ENCODE assay signal across 8 cellular contexts in genomic region chr18:76380791-76381405, GRCh38.
A peak's percentile ranks its signal among the peaks of the same experiment; 100 is the strongest.
DNase-seq lines count a peak whose midpoint lies in the region; ATAC-seq and TF ChIP-seq lines count a peak whose summit lies in the region.

No MANE protein-coding gene starts in this region.

- H2AK5ac ChIP-seq in mesenchymal stem cell (ENCODE audit: low read length, severe bottlenecking): no peak overlapping the region

- in situ Hi-C loops in mammary epithelial cell (cut with MboI; ENCODE audit: low sequenced_read_pairs in 2 of 2): no loop called here

- dilution Hi-C loops in mammary epithelial cell (cut with HindIII; ENCODE audit: low sequenced_read_pairs): no loop called here

- H4K20me1 ChIP-seq in mammary epithelial cell (ENCODE audit: insufficient read depth, low read length): no peaks in the 10 kb centered on the region

- intact Hi-C loops in mammary epithelial cell (cut with micrococcal nuclease): no loop called here

- H3K4me2 ChIP-seq in mammary epithelial cell (ENCODE audit: insufficient read depth, low read depth, low read length) (no peak overlapping the region), mesenchymal stem cell (ENCODE audit: low read length, poor library complexity, severe bottlenecking) (no peak overlapping the region)

- DNase-seq in D341Med (ENCODE audit: low spot score) (peak; percentile 91), mammary epithelial cell (no peak), mesenchymal stem cell (peak; percentile 24), T1000 (lab: John Stamatoyannopoulos, UW) (no peak), NCI-H2196 (lab: John Stamatoyannopoulos, UW; ENCODE audit: unreplicated experiment) (no peak), dedifferentiated amniotic fluid mesenchymal stem cell (ENCODE audit: extremely low spot score) (no peak)

- H3K4ac ChIP-seq in mesenchymal stem cell (ENCODE audit: low read depth in 1 of 2, low read length in 2 of 2): no peak overlapping the region

- CTCF ChIA-PET in mammary epithelial cell (lab: Charles Lee; ENCODE audit: low non-redundant PET): no interaction called here

- H3K27me3 ChIP-seq in mammary epithelial cell (ENCODE audit: insufficient read depth, low read length) (no peaks in the 10 kb centered on the region), mesenchymal stem cell (ENCODE audit: control insufficient read depth in 1 of 2, insufficient read depth in 1 of 2, low read length in 2 of 2) (no peaks in the 10 kb centered on the region)

- 92% methylated on average over 13 of the region's 26 CpGs for WGBS in mammary epithelial cell (ENCODE audit: low coverage, missing lambda C conversion rate)
- 74% methylated on average over 25 of the region's 26 CpGs for WGBS in mesenchymal stem cell

- no peak overlapping the region for H3K14ac ChIP-seq in mesenchymal stem cell (ENCODE audit: low read length in 2 of 2)

- no peak overlapping the region for H3K23ac ChIP-seq in mesenchymal stem cell (ENCODE audit: low read length in 2 of 2)

- no peak overlapping the region for H2BK15ac ChIP-seq in mesenchymal stem cell (ENCODE audit: low read depth, poor library complexity, severe bottlenecking)

- H2AFZ ChIP-seq in mammary epithelial cell (ENCODE audit: low read depth, low read length) (no peak overlapping the region), mesenchymal stem cell (ENCODE audit: low read depth, low read length) (no peak overlapping the region)

- H3K4me1 ChIP-seq in mammary epithelial cell (ENCODE audit: insufficient read depth, low read length): no peaks in the 10 kb centered on the region
- no peaks in the 10 kb centered on the region for H3K4me1 ChIP-seq in mesenchymal stem cell (ENCODE audit: control insufficient read depth, insufficient read depth, low read depth, low read length)

- H3K18ac ChIP-seq in mesenchymal stem cell (ENCODE audit: low read depth in 1 of 2, low read length in 2 of 2): no peak overlapping the region

- H3K36me3 ChIP-seq in mammary epithelial cell (ENCODE audit: insufficient read depth, low read length) (peaks cover 2% of the 10 kb centered on the region), mesenchymal stem cell (ENCODE audit: control insufficient read depth in 1 of 2, insufficient read depth in 2 of 2, low read depth in 1 of 2, low read length in 2 of 2) (peaks cover 33 to 44% of the 10 kb centered on the region in 2 experiments)

- H3K27ac ChIP-seq in mammary epithelial cell (ENCODE audit: insufficient read depth, low read depth, low read length) (no peak overlapping the region), mesenchymal stem cell (ENCODE audit: low read length, poor library complexity, severe bottlenecking) (no peak overlapping the region)

- H4K8ac ChIP-seq in mesenchymal stem cell (ENCODE audit: low read length): no peak overlapping the region

- H4K91ac ChIP-seq in mesenchymal stem cell (ENCODE audit: low read length): no peak overlapping the region

- TF ChIP-seq CTCF in mammary epithelial cell (conservative IDR thresholded peaks at IDR 0.05 in 1 of 2, IDR thresholded peaks at IDR 0.05 in 1 of 2; ENCODE audit: extremely low read depth in 1 of 2, insufficient read depth in 1 of 2, low read depth in 1 of 2, low read length in 2 of 2): peak; percentile 53 to 58

- BruUV-seq in mammary epithelial cell (replicated peaks; lab: Mats Ljungman, UMichigan): no TSS peak

- no peaks in the 10 kb centered on the region for H3K9me3 ChIP-seq in mammary epithelial cell (replicated peaks; ENCODE audit: insufficient read depth, low read length)
- no peaks in the 10 kb centered on the region for H3K9me3 ChIP-seq in mesenchymal stem cell (ENCODE audit: control insufficient read depth, low read length)

- ATAC-seq in HG03159 (IDR thresholded peaks at IDR 0.05; ENCODE audit: unreplicated experiment): peak; percentile 44
- no peak for ATAC-seq in activated CD4-positive, CD25-positive, alpha-beta regulatory T cell treated with anti-CD3 and anti-CD28 coated beads, Interleukin-2, amount 50 U/mL, for 24 hours

- no peak overlapping the region for H3K9ac ChIP-seq in mammary epithelial cell (ENCODE audit: insufficient read depth, low read length)
- H3K9ac ChIP-seq in mesenchymal stem cell (ENCODE audit: low read length): no peak overlapping the region

- H2BK12ac ChIP-seq in mesenchymal stem cell (ENCODE audit: low read length in 2 of 2): no peak overlapping the region

- H3K4me3 ChIP-seq in mammary epithelial cell (replicated peaks in 1 of 3; ENCODE audit: insufficient read depth in 1 of 3, low read depth in 2 of 3, low read length in 3 of 3): no peak overlapping the region
- no peak overlapping the region for H3K4me3 ChIP-seq in mesenchymal stem cell (ENCODE audit: insufficient read depth in 1 of 2, low read depth in 1 of 2, low read length in 2 of 2)

- peaks cover 46% of the 10 kb centered on the region for H3K79me1 ChIP-seq in mesenchymal stem cell (replicated peaks; ENCODE audit: low read length, poor library complexity, severe bottlenecking)

- peaks cover 38% of the 10 kb centered on the region for H3K79me2 ChIP-seq in mammary epithelial cell (ENCODE audit: insufficient read depth, low read length)

- no peak overlapping the region for H2BK5ac ChIP-seq in mesenchymal stem cell (ENCODE audit: low read depth, low read length, poor library complexity, severe bottlenecking)

- no peak overlapping the region for H2BK120ac ChIP-seq in mesenchymal stem cell (ENCODE audit: low read depth, low read length)

Comparison
In these comparisons a context has a peak if more than half of its experiments do, and no peak if none do; other contexts are left out.
1. DNase-seq: peak in D341Med (single experiment) and mesenchymal stem cell (single experiment); none in mammary epithelial cell (single experiment), T1000 (single experiment), NCI-H2196 (single experiment) and dedifferentiated amniotic fluid mesenchymal stem cell (single experiment).